ENCODE assay signal across 8 cellular contexts in the genomic region with DNA sequence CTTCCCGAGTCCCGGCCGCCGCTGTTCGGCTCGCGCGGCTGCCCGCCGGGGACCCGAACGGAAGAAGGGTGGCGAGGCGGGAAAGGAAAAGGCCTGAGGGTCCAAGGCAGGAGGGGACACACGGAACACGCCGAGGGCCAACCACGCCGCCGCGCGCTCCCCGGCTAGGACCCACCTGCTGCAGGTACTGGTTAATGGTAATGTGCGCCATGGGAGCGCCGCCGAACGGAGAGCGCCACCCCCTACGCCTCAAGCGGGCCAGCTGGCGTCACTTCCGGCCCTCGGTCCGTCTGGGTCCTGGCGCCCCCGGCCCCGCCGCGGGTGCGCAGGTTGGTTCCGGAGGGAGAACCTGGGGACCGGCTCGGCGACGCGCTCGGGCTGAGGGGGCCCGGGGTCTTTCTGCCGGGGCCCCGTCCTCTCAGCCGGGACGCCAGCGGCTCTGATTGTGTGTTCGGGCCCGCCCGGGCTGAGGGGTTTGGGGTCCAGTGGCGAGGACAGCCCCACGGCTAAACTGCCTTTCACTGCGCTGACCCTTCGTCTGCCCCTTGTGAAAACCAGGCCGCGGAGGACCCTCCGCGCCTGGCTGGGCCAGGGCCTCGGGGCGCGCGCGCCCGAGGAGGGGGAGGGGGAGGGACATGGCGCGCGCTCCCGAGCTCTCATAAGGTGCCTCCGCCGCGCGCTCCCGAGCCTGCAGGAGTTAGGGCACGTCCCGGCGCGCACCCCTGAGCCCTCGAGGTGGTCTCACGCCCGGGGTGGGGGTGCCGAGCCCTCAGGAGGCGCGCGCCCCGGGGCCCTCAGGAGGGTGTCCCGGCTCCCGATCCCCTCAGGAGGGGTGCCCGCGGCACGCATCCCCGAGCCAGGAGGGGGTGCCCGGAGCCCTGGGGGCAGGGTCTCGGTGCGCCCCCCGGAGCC. TPM values are rescaled to one million over a fixed set of nuclear protein-coding genes. Genes with fewer than 3 reads are reported as not detected.
A peak's percentile ranks its signal among the peaks of the same experiment; 100 is the strongest.
DNase-seq lines count a peak whose midpoint lies in the region; ATAC-seq, FAIRE-seq and TF ChIP-seq lines count a peak whose summit lies in the region.

A gene (minus strand): TSS at position 246 of the 912 bp plus-strand sequence. CDS start 35 bp downstream, at position 211.

- intact Hi-C loops in T-helper 1 cell treated with Interleukin-12 subunit alpha and Interleukin-12 subunit beta and Interleukin-4 antibody, amounts not matched to agents 30 ng/mL and 1 ng/mL, for 36 hours (cut with micrococcal nuclease) = loop anchor here (1.0 to 10.0 kb wide), 7 partner anchors 32 to 624 kb away; a partner anchor contains a TSS
- intact Hi-C loops in left cardiac atrium (cut with DNase I) (no loop called here), prostate gland (cut with DNase I) (loop anchor here (5.0 kb wide), 2 partner anchors 51 to 89 kb away; a partner anchor contains a TSS)

- no peaks in the 10 kb centered on the region for H3K36me3 ChIP-seq in prostate gland

- peak; percentile 73 for ATAC-seq in HG02763 (IDR thresholded peaks at IDR 0.05; ENCODE audit: unreplicated experiment)
- peak; percentile 87 to 93 for ATAC-seq in left cardiac atrium

- 1% methylated on average over 77 of the region's 102 CpGs for WGBS in prostate gland

- peaks cover 11% of the 10 kb centered on the region for H3K4me1 ChIP-seq in prostate gland (replicated peaks)

- DNase-seq in GM12892 (ENCODE audit: insufficient read length) (peak; percentile 83), NCI-H1436 (lab: John Stamatoyannopoulos, UW) (peak; percentile 91), amniotic epithelial cell (ENCODE audit: low read depth) (peak; percentile 79), left cardiac atrium (peak; percentile 93), prostate gland (ENCODE audit: low spot score) (peak; percentile 85), ureter (ENCODE audit: low spot score) (peak; percentile 91)

- no peaks in the 10 kb centered on the region for H3K9me3 ChIP-seq in prostate gland

- H3K27me3 ChIP-seq in prostate gland (replicated peaks; ENCODE audit: insufficient read depth) = no peaks in the 10 kb centered on the region

- peak; percentile 95 for FAIRE-seq in GM12892 (lab: Jason Lieb, UNC)

- peak within 1 kb of the TSS; percentile 94 to 96 for H3K4me3 ChIP-seq in prostate gland

- peak in 2 of 4 experiments; percentile 17 to 25 for TF ChIP-seq CTCF in prostate gland (IDR thresholded peaks at IDR 0.05)

- TF ChIP-seq POLR2A in GM12892 (IDR thresholded peaks at IDR 0.05; ENCODE audit: low read depth, low read length) (peak; percentile 88), prostate gland (IDR thresholded peaks at IDR 0.05) (peak; percentile 76)

- H3K27ac ChIP-seq in prostate gland = peak within 1 kb of the TSS; percentile 99

RNA-seq across cellular contexts. Expression of the gene that starts here (rescaled TPM):
- polyA plus RNA-seq in GM12892 (2012; ENCODE audit: missing spikeins) = 50.8 TPM
- total RNA-seq in T-helper 1 cell treated with Interleukin-12 subunit alpha and Interleukin-12 subunit beta and Interleukin-4 antibody, amounts not matched to agents 30 ng/mL and 1 ng/mL, for 36 hours = 62.7 and 71.4 TPM in 2 replicates
- 10 to 100 TPM; 38.3 to 39.9 TPM for total RNA-seq in left cardiac atrium
- 10 to 100 TPM; 47.7 to 48.6 TPM for total RNA-seq in prostate gland
- total RNA-seq in ureter = 48.7 TPM

Comparison
In these comparisons a context has a peak if more than half of its experiments do, and no peak if none do; other contexts are left out.
1. Peak in every context shown above with its lines: DNase-seq, ATAC-seq, H3K4me3 ChIP-seq and H3K27ac ChIP-seq.
2. intact Hi-C loops: an anchor here in T-helper 1 cell treated with Interleukin-12 subunit alpha and Interleukin-12 subunit beta and Interleukin-4 antibody, amounts not matched to agents 30 ng/mL and 1 ng/mL, for 36 hours (1.0 to 10.0 kb wide) and prostate gland (5.0 kb wide); none called in left cardiac atrium.